Comparison of ENCODE assay signal across 1 cellular context in the genomic region with DNA sequence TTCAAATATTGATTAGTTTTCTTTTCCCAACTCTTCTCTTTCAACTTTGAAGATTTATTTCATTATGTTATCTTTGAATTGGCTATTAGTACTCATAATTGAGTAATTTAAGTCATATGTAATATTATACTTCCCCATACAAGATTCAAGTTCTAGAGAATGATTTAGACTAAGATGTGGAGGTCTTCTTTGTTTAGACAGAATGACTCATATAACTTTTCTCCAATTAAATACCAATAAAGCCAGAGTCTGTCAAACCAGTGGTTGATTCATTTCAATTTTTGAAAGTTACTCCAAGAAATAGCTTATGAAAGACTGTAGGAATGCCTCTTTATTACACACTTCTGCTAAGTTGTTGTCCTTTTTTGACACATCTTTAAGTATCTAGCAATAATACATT.
TF ChIP-seq lines count a peak whose summit lies in the region.

No MANE protein-coding gene starts in this region.

TF ChIP-seq in SK-N-SH treated with all-trans-retinoic acid at 6 μM for 48 hours, 23 proteins besides CTCF, POLR2A, EP300 and RAD21 (continued from another document):
- TF ChIP-seq, protein P1, sequence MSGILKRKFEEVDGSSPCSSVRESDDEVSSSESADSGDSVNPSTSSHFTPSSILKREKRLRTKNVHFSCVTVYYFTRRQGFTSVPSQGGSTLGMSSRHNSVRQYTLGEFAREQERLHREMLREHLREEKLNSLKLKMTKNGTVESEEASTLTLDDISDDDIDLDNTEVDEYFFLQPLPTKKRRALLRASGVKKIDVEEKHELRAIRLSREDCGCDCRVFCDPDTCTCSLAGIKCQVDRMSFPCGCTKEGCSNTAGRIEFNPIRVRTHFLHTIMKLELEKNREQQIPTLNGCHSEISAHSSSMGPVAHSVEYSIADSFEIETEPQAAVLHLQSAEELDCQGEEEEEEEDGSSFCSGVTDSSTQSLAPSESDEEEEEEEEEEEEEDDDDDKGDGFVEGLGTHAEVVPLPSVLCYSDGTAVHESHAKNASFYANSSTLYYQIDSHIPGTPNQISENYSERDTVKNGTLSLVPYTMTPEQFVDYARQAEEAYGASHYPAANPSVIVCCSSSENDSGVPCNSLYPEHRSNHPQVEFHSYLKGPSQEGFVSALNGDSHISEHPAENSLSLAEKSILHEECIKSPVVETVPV (CRISPR knock-in tag; IDR thresholded peaks at IDR 0.05): no peak
- no peak for TF ChIP-seq CSDC2 (CRISPR knock-in tag; IDR thresholded peaks at IDR 0.05)
- TF ChIP-seq ZNF8 (CRISPR knock-in tag; IDR thresholded peaks at IDR 0.05): no peak
- no peak for TF ChIP-seq TOX (CRISPR knock-in tag; IDR thresholded peaks at IDR 0.05; ENCODE audit: borderline replicate concordance)
